ENCODE assay signal across 20 cellular contexts in genomic region chr17:78421084-78421533, GRCh38. TPM values are rescaled to one million over a fixed set of nuclear protein-coding genes. Genes with fewer than 3 reads are reported as not detected.
DNase-seq lines count a peak whose midpoint lies in the region; ATAC-seq and TF ChIP-seq lines count a peak whose summit lies in the region.
"Had no signal": no experiment of that assay in that cellular context is flagged by ENCODE, and none has a peak within 500 bp of the region (broad histone marks: within the 10 kb centered on the region; RNA-seq: fewer than 3 reads in every experiment).

No MANE protein-coding gene starts in this region.

- H3K27ac Mint-ChIP-seq in activated T-cell treated with anti-CD3 and anti-CD28 coated beads, Interleukin-2, amount 50 U/mL, for 24 hours, result peak overlapping the region; percentile 78
- H3K27ac Mint-ChIP-seq in endodermal cell, result peak overlapping the region; percentile 91

- H3K4me1 Mint-ChIP-seq in activated T-cell treated with anti-CD3 and anti-CD28 coated beads, Interleukin-2, amount 50 U/mL, for 24 hours (ENCODE audit: low read depth), result peaks cover 45% of the 10 kb centered on the region
- H3K4me1 Mint-ChIP-seq in endodermal cell, result peaks cover 16% of the 10 kb centered on the region

- H4K12ac ChIP-seq in trophoblast cell (ENCODE audit: low read depth, low read length), result no peak overlapping the region

- H2BK12ac ChIP-seq in trophoblast cell (ENCODE audit: low read length), result no peak overlapping the region

- POLR2A ChIA-PET in Panc1 (lab: Charles Lee), result no interaction called here
- POLR2A ChIA-PET in A673 (lab: Charles Lee; ENCODE audit: low non-redundant PET), result no interaction called here

- WGBS in endodermal cell (ENCODE audit: insufficient coverage in 1 of 2, insufficient read length in 1 of 2), 2 experiments, result 88% methylated on average over 6 of the region's 6 CpGs; no CpG with 5 or more reads in 1 of the 2 experiments
- no CpG with 5 or more reads among the region's 6 CpGs for WGBS in trophoblast cell (ENCODE audit: extremely low coverage, insufficient coverage, insufficient read length)

- H3K4me2 ChIP-seq in trophoblast cell (ENCODE audit: low read length), result no peak overlapping the region
- no peak overlapping the region for H3K4me2 ChIP-seq in Karpas-422 (ENCODE audit: low read depth, low read length, poor library complexity, severe bottlenecking)
- H3K4me2 ChIP-seq: PC-9, SK-N-SH had no signal

- H3K27ac ChIP-seq in Panc1 (ENCODE audit: low read length) (peak overlapping the region; percentile 6; the same call in 1 of the 2 replicates), endodermal cell (ENCODE audit: low read depth, low read length) (no peak overlapping the region), trophoblast cell (ENCODE audit: low read depth, low read length) (peak overlapping the region; percentile 74), A673 (ENCODE audit: low read depth, low read length, poor library complexity, severe bottlenecking) (no peak overlapping the region), Karpas-422 (ENCODE audit: low read length) (no peak overlapping the region)
- H3K27ac ChIP-seq: ascending aorta, PC-9 had no signal

- H3K4me3 ChIP-seq in Panc1 (ENCODE audit: low read depth in 2 of 2, low read length in 2 of 2) (no peak overlapping the region), endodermal cell (ENCODE audit: low read length) (no peak overlapping the region), trophoblast cell (ENCODE audit: low read depth, low read length) (no peak overlapping the region), A673 (ENCODE audit: low read depth, low read length, poor library complexity, severe bottlenecking) (no peak overlapping the region), Karpas-422 (ENCODE audit: low read length) (no peak overlapping the region)
- H3K4me3 ChIP-seq: ascending aorta, gastroesophageal sphincter, lung, PC-9 had no signal

- no peak overlapping the region for H3K4ac ChIP-seq in trophoblast cell (ENCODE audit: low read depth, low read length)

- peaks cover 92% of the 10 kb centered on the region for H3K36me3 Mint-ChIP-seq in activated T-cell treated with anti-CD3 and anti-CD28 coated beads, Interleukin-2, amount 50 U/mL, for 24 hours (ENCODE audit: low read depth)
- peaks cover 55% of the 10 kb centered on the region for H3K36me3 Mint-ChIP-seq in endodermal cell (ENCODE audit: low read depth)
- H3K36me3 Mint-ChIP-seq: naive B cell had no signal

- no peaks in the 10 kb centered on the region for H3K9me3 Mint-ChIP-seq in activated T-cell treated with anti-CD3 and anti-CD28 coated beads, Interleukin-2, amount 50 U/mL, for 24 hours
- no peaks in the 10 kb centered on the region for H3K9me3 Mint-ChIP-seq in endodermal cell
- H3K9me3 Mint-ChIP-seq: CD4-positive, CD25-positive, alpha-beta regulatory T cell; naive B cell had no signal

- H3K9me3 ChIP-seq in Panc1 (ENCODE audit: control insufficient read depth, insufficient read depth, low read depth, low read length) (no peaks in the 10 kb centered on the region), endodermal cell (ENCODE audit: control insufficient read depth, low read length) (no peaks in the 10 kb centered on the region), trophoblast cell (ENCODE audit: insufficient read depth, low read depth, low read length) (no peaks in the 10 kb centered on the region), A673 (ENCODE audit: low read depth, low read length, poor library complexity, severe bottlenecking) (no peaks in the 10 kb centered on the region), Karpas-422 (ENCODE audit: low read length) (no peaks in the 10 kb centered on the region)
- H3K9me3 ChIP-seq: ascending aorta, gastroesophageal sphincter, SK-N-SH had no signal

- peak; percentile 5; the same call in 1 of the 2 replicates for ATAC-seq in Panc1
- ATAC-seq: gastroesophageal sphincter had no signal

- H3K9me2 ChIP-seq in Karpas-422 (replicated peaks; ENCODE audit: insufficient read depth, low read length), result no peaks in the 10 kb centered on the region
- H3K9me2 ChIP-seq: SK-N-SH had no signal

- H4K8ac ChIP-seq in trophoblast cell (ENCODE audit: low read depth, low read length), result peak overlapping the region; percentile 2

- DNase-seq in activated T-cell treated with anti-CD3 and anti-CD28 coated beads, Interleukin-2, amount 50 U/mL, for 24 hours, result no peak
- DNase-seq in activated T-cell treated with anti-CD3 and anti-CD28 coated beads, Interleukin-2, amount 50 U/mL, for 1 hour, result no peak
- no peak for DNase-seq in Panc1 (ENCODE audit: low read depth, low spot score)
- DNase-seq in endodermal cell, result no peak
- no peak for DNase-seq in trophoblast cell
- no peak for DNase-seq in A673 (ENCODE audit: low spot score)
- DNase-seq in cerebellar nuclear complex (lab: John Stamatoyannopoulos, UW), result no peak
- DNase-seq in Karpas-422, result no peak
- DNase-seq: CD4-positive, CD25-positive, alpha-beta regulatory T cell; DMS79 treated with DMSO at 0.1 percent for 48 hours; erythroblast; naive B cell; NCI-H1417; PC-9; SK-N-SH; stimulated activated CD4-positive, alpha-beta T cell treated with anti-CD3 and anti-CD28 coated beads, Interleukin-15, amount 100 ng/mL, for 24 hours; stimulated activated naive CD8-positive, alpha-beta T cell treated with anti-CD3 and anti-CD28 coated beads, Interleukin-15, Interleukin-2, amounts not matched to agents 100 U/mL and 50 U/mL, for 24 hours had no signal

- BruUV-seq in Panc1 (replicated peaks; lab: Mats Ljungman, UMichigan), result no TSS peak
- no TSS peak for BruUV-seq in A673 (replicated peaks; lab: Mats Ljungman, UMichigan)

- H3K79me2 ChIP-seq in trophoblast cell (ENCODE audit: control insufficient read depth, insufficient read depth, low read length, poor library complexity) (peaks cover 2% of the 10 kb centered on the region), Karpas-422 (ENCODE audit: low read length) (no peaks in the 10 kb centered on the region)

- intact Hi-C loops in Panc1 (cut with micrococcal nuclease; ENCODE audit: unreplicated experiment) (loop anchor here (2.0 to 10.0 kb wide), 3 partner anchors 60 to 169 kb away; partner anchors contain the start of gene SOCS3), A673 (cut with micrococcal nuclease; ENCODE audit: unreplicated experiment) (loop anchor here (5.0 kb wide), 2 partner anchors 134 to 169 kb away; no protein-coding TSS in a partner anchor)

- no peak overlapping the region for H3K14ac ChIP-seq in trophoblast cell (ENCODE audit: low read length)

- peaks cover 12% of the 10 kb centered on the region; the same call in 1 of the 2 replicates for H3K4me1 ChIP-seq in Panc1 (ENCODE audit: control insufficient read depth, insufficient read depth, low read length)
- peaks cover 3% of the 10 kb centered on the region for H3K4me1 ChIP-seq in endodermal cell (ENCODE audit: control insufficient read depth, insufficient read depth, low read length)
- H3K4me1 ChIP-seq in trophoblast cell (ENCODE audit: control insufficient read depth in 1 of 2, insufficient read depth in 2 of 2, low read length in 2 of 2), result peaks cover 27 to 28% of the 10 kb centered on the region in 2 experiments
- H3K4me1 ChIP-seq in A673 (ENCODE audit: insufficient read depth, low read length, poor library complexity, severe bottlenecking), result peaks cover 16% of the 10 kb centered on the region
- no peaks in the 10 kb centered on the region for H3K4me1 ChIP-seq in Karpas-422 (ENCODE audit: low read length)
- H3K4me1 ChIP-seq: ascending aorta had no signal

- no peak overlapping the region for H3K23ac ChIP-seq in trophoblast cell (ENCODE audit: low read length)

- peak overlapping the region; percentile 49 for H2BK5ac ChIP-seq in trophoblast cell (ENCODE audit: low read depth, low read length, poor library complexity)

- H4K91ac ChIP-seq in trophoblast cell (ENCODE audit: low read depth, low read length), result peak overlapping the region; percentile 45

- CTCF ChIA-PET in Panc1 (lab: Charles Lee) (interaction anchor here (0.6 to 2.3 kb wide), 9 partner anchors 9 to 296 kb away, joined by 3 to 21 read pairs (median 5); no protein-coding TSS in a partner anchor), A673 (lab: Charles Lee) (interaction anchor here (1.2 to 2.8 kb wide), 2 partner anchors 58 to 60 kb away, joined by 6 to 11 read pairs; no protein-coding TSS in a partner anchor)

- H3K79me1 ChIP-seq in trophoblast cell (ENCODE audit: low read length), result peaks cover 21% of the 10 kb centered on the region

- no peak overlapping the region for H2AK5ac ChIP-seq in trophoblast cell (ENCODE audit: low read length)

- in situ Hi-C loops in Panc1 (cut with HindIII; ENCODE audit: low pct_unique_long_range_greater_than_20kb, low sequenced_read_pairs), result no loop called here

- TF ChIP-seq CTCF in Panc1 (IDR thresholded peaks at IDR 0.05), result no peak
- TF ChIP-seq CTCF in endodermal cell (conservative IDR thresholded peaks at IDR 0.05), result no peak
- no peak for TF ChIP-seq CTCF in A673 (conservative IDR thresholded peaks at IDR 0.05; ENCODE audit: low read depth, low read length)

- no peak overlapping the region for H2BK120ac ChIP-seq in trophoblast cell (ENCODE audit: insufficient read depth, low read length, poor library complexity)

- H3K4me3 Mint-ChIP-seq in activated T-cell treated with anti-CD3 and anti-CD28 coated beads, Interleukin-2, amount 50 U/mL, for 24 hours, result no peak overlapping the region
- no peak overlapping the region for H3K4me3 Mint-ChIP-seq in endodermal cell
- H3K4me3 Mint-ChIP-seq: CD4-positive, CD25-positive, alpha-beta regulatory T cell; naive B cell had no signal

- H2AFZ ChIP-seq in trophoblast cell (ENCODE audit: insufficient read depth, low read length, poor library complexity) (no peak overlapping the region), Karpas-422 (ENCODE audit: low read length) (no peak overlapping the region)
- H2AFZ ChIP-seq: PC-9 had no signal

- H3K27me3 ChIP-seq in Panc1 (ENCODE audit: control insufficient read depth, insufficient read depth, low read length) (no peaks in the 10 kb centered on the region), endodermal cell (ENCODE audit: control insufficient read depth, insufficient read depth, low read length, poor library complexity, severe bottlenecking) (no peaks in the 10 kb centered on the region), trophoblast cell (ENCODE audit: insufficient read depth, low read length) (no peaks in the 10 kb centered on the region), A673 (replicated peaks; ENCODE audit: insufficient read depth, low read depth, low read length, poor library complexity) (no peaks in the 10 kb centered on the region), Karpas-422 (ENCODE audit: low read length) (no peaks in the 10 kb centered on the region)
- H3K27me3 ChIP-seq: ascending aorta, gastroesophageal sphincter had no signal

- no peak overlapping the region for H3K18ac ChIP-seq in trophoblast cell (ENCODE audit: low read length)

- H3K36me3 ChIP-seq in Panc1 (ENCODE audit: control insufficient read depth, insufficient read depth, low read length) (no peaks in the 10 kb centered on the region; the same call in none of the 2 replicates), endodermal cell (ENCODE audit: control insufficient read depth, insufficient read depth, low read length) (peaks cover 56% of the 10 kb centered on the region), trophoblast cell (ENCODE audit: control insufficient read depth in 1 of 2, insufficient read depth in 2 of 2, low read length in 2 of 2) (peaks cover 47 to 51% of the 10 kb centered on the region in 2 experiments), A673 (ENCODE audit: insufficient read depth, low read length, poor library complexity, severe bottlenecking) (peaks cover 42% of the 10 kb centered on the region), Karpas-422 (ENCODE audit: insufficient read depth, low read length) (peaks cover 6% of the 10 kb centered on the region; the same call in 1 of the 2 replicates)

- 0 out of 2 replicates have a peak, but pooled peaks cover 6% of the 10 kb centered on the region for H4K20me1 ChIP-seq in Karpas-422 (ENCODE audit: insufficient read depth, low read depth, low read length)

- no peak overlapping the region for H3K9ac ChIP-seq in endodermal cell (ENCODE audit: extremely low read depth, low read length, poor library complexity, severe bottlenecking)
- no peak overlapping the region for H3K9ac ChIP-seq in trophoblast cell (ENCODE audit: low read length)
- no peak overlapping the region for H3K9ac ChIP-seq in Karpas-422 (ENCODE audit: low read length)
- H3K9ac ChIP-seq: SK-N-SH had no signal

- no peaks in the 10 kb centered on the region for H3K27me3 Mint-ChIP-seq in activated T-cell treated with anti-CD3 and anti-CD28 coated beads, Interleukin-2, amount 50 U/mL, for 24 hours
- H3K27me3 Mint-ChIP-seq in endodermal cell (ENCODE audit: insufficient read depth), result no peaks in the 10 kb centered on the region
- H3K27me3 Mint-ChIP-seq: CD4-positive, CD25-positive, alpha-beta regulatory T cell; naive B cell had no signal

RNA-seq across cellular contexts. Expression of gene PGS1, which starts 42.7 kb away (rescaled TPM):
- 47.5 TPM for total RNA-seq in Panc1 (2021; ENCODE audit: unreplicated experiment)
- 40.3 TPM for polyA plus RNA-seq in Panc1 (2012; ENCODE audit: insufficient read length)
- total RNA-seq in endodermal cell, result 10 to 100 TPM; 57.1 to 58.2 TPM
- 33.1 TPM for polyA plus RNA-seq in endodermal cell (2013, experiment 1 of 2)
- polyA plus RNA-seq in endodermal cell (2013, experiment 2 of 2), result 32.3 TPM
- 23.9 and 26.5 TPM in 2 replicates for polyA plus RNA-seq in trophoblast cell (2013)
- total RNA-seq in A673 (2021), result 42.5 and 44.2 TPM in 2 replicates
- 15.9 and 33.3 TPM in 2 replicates for total RNA-seq in Karpas-422 (2014; rRNA removed; shearing (Covaris generic); ENCODE audit: low replicate concordance)

Comparison
In these comparisons a context has a peak if more than half of its experiments do, and no peak if none do; other contexts are left out.
1. H3K27ac ChIP-seq: peak in Panc1 (single experiment) and trophoblast cell (single experiment); none in endodermal cell (single experiment), A673 (single experiment) and Karpas-422 (single experiment).